1 cellular context compared by ENCODE assay signal in the genomic region with DNA sequence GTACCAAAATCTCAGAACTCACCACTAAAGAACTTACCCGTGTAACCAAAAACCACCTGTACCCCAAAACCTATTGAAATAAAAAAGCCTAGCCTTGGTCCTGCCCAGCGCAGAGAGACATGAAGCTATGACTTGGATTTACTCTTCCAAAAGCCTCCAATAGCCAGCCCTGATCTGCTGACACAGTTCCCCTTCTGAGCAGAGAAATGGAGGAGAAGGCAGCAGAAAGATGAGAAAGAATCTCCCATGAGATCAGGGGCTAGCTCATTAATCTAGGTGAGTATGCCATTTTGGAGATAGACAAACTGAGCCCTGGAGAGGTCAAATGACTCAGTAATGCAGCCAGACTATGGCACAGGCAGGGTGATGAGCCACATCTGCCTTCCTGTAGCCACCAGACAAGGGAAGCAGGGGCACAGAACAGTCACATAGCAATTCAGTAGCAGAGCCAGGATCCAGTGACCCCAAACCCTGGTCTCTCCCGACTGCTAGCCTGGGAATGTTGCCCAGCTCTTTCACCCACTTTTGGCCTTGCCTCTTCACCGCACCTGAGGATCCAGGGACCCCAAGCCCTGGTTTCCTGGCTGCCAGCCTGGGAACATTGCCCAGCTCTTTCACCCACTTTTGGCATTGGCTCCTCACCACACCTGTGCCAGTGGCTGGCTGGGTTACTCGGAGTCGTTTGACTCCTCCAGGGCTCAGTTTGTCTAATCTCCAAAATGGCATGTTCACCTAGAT.
TF ChIP-seq lines count a peak whose summit lies in the region.

No MANE protein-coding gene starts in this region.

TF ChIP-seq in WTC11, 78 proteins besides CTCF, POLR2A, EP300 and RAD21 (continued from another document):
- TF ChIP-seq ATF1 (CRISPR knock-in tag; IDR thresholded peaks at IDR 0.05), result no peak
- no peak for TF ChIP-seq ZNF416 (CRISPR knock-in tag; IDR thresholded peaks at IDR 0.05)
- no peak for TF ChIP-seq CREM (CRISPR knock-in tag; IDR thresholded peaks at IDR 0.05)
TF ChIP-seq in WTC11: peak in this region for 0.
